In the genomic region with DNA sequence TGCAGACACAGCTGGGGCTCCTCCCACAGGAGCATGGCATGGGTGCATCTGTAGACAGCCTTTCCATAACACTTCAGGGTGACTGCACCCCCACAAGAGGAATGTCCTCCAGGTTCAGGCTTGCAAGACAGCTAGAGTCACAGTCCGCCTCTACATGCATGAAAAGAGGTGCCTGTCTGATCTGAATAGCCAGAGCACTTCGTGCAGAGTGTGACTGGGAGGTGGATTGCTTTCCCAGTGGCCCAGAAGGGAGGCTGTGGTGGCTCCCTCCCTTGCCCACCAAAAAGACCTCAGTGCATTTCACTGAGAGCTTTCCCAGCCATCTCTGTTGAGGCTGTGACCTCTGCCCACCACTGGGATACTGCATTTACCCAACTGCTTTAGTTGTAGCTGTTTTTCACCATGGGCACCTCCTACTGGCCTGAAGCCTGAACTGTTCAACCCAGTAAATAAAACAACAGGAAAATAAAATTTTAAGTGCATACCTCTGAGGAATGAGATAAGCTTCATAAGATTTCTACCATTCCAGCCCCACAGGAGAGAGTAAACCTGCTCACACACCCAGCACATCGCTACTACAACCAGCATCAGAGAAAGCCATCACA, we compare ENCODE assay signal across 2 cellular contexts.
TF ChIP-seq lines count a peak whose summit lies in the region.

No MANE protein-coding gene starts in this region.

TF ChIP-seq in IMR-90, 13 proteins besides CTCF, POLR2A, EP300 and RAD21:
- TF ChIP-seq BHLHE40 (IDR thresholded peaks at IDR 0.05; ENCODE audit: low read depth, low read length) (no peak), CEBPB (IDR thresholded peaks at IDR 0.05; ENCODE audit: low read depth, low read length) (no peak)

TF ChIP-seq in K562, 482 proteins besides CTCF, POLR2A, EP300 and RAD21:
- no peak for TF ChIP-seq L3MBTL2 (IDR thresholded peaks at IDR 0.05)
- TF ChIP-seq, protein P1, sequence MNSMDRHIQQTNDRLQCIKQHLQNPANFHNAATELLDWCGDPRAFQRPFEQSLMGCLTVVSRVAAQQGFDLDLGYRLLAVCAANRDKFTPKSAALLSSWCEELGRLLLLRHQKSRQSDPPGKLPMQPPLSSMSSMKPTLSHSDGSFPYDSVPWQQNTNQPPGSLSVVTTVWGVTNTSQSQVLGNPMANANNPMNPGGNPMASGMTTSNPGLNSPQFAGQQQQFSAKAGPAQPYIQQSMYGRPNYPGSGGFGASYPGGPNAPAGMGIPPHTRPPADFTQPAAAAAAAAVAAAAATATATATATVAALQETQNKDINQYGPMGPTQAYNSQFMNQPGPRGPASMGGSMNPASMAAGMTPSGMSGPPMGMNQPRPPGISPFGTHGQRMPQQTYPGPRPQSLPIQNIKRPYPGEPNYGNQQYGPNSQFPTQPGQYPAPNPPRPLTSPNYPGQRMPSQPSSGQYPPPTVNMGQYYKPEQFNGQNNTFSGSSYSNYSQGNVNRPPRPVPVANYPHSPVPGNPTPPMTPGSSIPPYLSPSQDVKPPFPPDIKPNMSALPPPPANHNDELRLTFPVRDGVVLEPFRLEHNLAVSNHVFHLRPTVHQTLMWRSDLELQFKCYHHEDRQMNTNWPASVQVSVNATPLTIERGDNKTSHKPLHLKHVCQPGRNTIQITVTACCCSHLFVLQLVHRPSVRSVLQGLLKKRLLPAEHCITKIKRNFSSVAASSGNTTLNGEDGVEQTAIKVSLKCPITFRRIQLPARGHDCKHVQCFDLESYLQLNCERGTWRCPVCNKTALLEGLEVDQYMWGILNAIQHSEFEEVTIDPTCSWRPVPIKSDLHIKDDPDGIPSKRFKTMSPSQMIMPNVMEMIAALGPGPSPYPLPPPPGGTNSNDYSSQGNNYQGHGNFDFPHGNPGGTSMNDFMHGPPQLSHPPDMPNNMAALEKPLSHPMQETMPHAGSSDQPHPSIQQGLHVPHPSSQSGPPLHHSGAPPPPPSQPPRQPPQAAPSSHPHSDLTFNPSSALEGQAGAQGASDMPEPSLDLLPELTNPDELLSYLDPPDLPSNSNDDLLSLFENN (IDR thresholded peaks at IDR 0.05; ENCODE audit: low read depth in 2 of 2, low read length in 2 of 2) = no peak
- TF ChIP-seq CBFA2T3 (IDR thresholded peaks at IDR 0.05) = no peak
- no peak for TF ChIP-seq KLF10 (CRISPR knock-in tag; IDR thresholded peaks at IDR 0.05)
- no peak for TF ChIP-seq ZNF507 (tag; conservative IDR thresholded peaks at IDR 0.05)
- TF ChIP-seq U2AF1 (optimal IDR thresholded peaks at IDR 0.05; ENCODE audit: low read depth, low read length) = no peak
- no peak for TF ChIP-seq HNRNPH1 (optimal IDR thresholded peaks at IDR 0.05; ENCODE audit: low read depth, low read length)
- no peak for TF ChIP-seq NR2C1 (IDR thresholded peaks at IDR 0.05)
- no peak for TF ChIP-seq NR2C1 (tag; IDR thresholded peaks at IDR 0.05)
- no peak for TF ChIP-seq CBX1 (IDR thresholded peaks at IDR 0.05; ENCODE audit: low read depth)
- no peak for TF ChIP-seq COPS2 (conservative IDR thresholded peaks at IDR 0.05)
- no peak for TF ChIP-seq NR4A1 (CRISPR knock-in tag; IDR thresholded peaks at IDR 0.05)
- no peak for TF ChIP-seq NR4A1 (tag; IDR thresholded peaks at IDR 0.05)
- TF ChIP-seq C11orf30 (IDR thresholded peaks at IDR 0.05; ENCODE audit: low read depth) = no peak
- TF ChIP-seq, protein P2, sequence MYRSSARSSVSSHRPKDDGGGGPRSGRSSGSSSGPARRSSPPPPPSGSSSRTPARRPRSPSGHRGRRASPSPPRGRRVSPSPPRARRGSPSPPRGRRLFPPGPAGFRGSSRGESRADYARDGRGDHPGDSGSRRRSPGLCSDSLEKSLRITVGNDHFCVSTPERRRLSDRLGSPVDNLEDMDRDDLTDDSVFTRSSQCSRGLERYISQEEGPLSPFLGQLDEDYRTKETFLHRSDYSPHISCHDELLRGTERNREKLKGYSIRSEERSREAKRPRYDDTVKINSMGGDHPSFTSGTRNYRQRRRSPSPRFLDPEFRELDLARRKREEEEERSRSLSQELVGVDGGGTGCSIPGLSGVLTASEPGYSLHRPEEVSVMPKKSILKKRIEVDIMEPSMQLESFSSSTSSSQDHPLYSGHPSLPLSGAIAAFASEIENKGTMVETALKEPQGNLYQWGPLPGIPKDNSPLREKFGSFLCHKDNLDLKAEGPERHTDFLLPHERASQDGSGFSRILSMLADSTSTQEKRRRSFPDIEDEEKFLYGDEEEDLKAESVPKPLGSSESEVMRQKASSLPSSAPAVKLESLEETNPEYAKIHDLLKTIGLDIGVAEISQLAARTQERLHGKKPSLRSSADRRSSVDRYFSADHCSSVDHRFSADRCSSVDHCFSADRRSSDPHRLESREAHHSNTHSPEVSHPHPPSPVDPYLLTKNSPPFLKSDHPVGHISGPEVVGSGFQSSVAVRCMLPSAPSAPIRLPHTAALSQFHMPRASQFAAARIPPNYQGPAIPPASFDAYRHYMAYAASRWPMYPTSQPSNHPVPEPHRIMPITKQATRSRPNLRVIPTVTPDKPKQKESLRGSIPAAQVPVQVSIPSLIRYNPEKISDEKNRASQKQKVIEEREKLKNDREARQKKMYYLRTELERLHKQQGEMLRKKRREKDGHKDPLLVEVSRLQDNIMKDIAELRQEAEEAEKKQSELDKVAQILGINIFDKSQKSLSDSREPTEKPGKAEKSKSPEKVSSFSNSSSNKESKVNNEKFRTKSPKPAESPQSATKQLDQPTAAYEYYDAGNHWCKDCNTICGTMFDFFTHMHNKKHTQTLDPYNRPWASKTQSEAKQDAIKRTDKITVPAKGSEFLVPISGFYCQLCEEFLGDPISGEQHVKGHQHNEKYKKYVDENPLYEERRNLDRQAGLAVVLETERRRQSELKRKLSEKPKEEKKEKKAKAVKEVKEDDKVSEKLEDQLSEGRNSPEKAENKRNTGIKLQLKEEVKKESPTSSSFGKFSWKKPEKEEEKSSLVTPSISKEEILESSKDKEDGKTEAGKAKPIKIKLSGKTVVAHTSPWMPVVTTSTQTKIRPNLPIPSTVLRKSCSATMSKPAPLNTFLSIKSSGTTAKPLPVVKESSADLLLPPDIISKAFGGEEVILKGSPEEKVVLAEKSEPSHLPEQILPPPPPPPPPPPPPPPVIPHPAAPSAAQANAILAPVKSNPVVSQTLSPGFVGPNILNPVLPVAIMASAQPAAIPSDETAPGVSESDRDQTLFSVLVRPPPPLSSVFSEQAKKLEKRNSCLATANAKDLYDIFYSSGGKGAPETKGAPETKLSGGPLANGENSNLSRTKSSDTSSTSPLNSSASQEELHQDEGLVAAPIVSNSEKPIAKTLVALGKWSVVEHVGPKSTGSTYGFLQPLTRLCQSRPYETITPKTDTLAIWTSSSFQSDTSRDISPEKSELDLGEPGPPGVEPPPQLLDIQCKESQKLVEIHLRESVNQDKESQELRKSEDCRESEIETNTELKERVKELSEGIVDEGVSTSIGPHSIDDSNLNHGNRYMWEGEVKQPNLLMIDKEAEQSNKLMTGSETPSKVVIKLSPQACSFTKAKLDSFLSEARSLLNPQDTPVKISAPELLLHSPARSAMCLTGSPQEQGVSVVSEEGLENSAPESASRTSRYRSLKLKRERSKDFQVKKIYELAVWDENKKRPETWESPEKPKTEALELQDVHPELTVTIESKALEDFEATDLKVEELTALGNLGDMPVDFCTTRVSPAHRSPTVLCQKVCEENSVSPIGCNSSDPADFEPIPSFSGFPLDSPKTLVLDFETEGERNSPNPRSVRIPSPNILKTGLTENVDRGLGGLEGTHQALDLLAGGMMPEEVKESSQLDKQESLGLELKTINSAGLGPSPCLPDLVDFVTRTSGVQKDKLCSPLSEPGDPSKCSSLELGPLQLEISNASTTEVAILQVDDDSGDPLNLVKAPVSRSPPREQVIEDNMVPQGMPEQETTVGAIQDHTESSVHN (IDR thresholded peaks at IDR 0.05; ENCODE audit: borderline replicate concordance in 1 of 2, low read depth in 1 of 2) = no peak
- TF ChIP-seq ZNF23 (CRISPR knock-in tag; IDR thresholded peaks at IDR 0.05) = no peak
- no peak for TF ChIP-seq SPI1 (IDR thresholded peaks at IDR 0.05; ENCODE audit: borderline replicate concordance, low read depth, low read length)
- no peak for TF ChIP-seq CCAR2 (IDR thresholded peaks at IDR 0.05; ENCODE audit: low read depth, low read length)
- no peak for TF ChIP-seq NFRKB (IDR thresholded peaks at IDR 0.05; ENCODE audit: low read depth)
- no peak for TF ChIP-seq PHF20 (IDR thresholded peaks at IDR 0.05; ENCODE audit: partially characterized antibody)
- TF ChIP-seq MEIS2 (IDR thresholded peaks at IDR 0.05; ENCODE audit: partially characterized antibody) = no peak
- TF ChIP-seq ADNP (tag; IDR thresholded peaks at IDR 0.05) = no peak
